Comparison of ENCODE assay signal across 38 cellular contexts in genomic region chr1:17392199-17392740, GRCh38. TPM values are rescaled to one million over a fixed set of nuclear protein-coding genes. Genes with fewer than 3 reads are reported as not detected.
"Had no signal": no experiment of that assay in that cellular context is flagged by ENCODE, and none has a peak within 500 bp of the region (broad histone marks: within the 10 kb centered on the region; RNA-seq: fewer than 3 reads in every experiment).

No MANE protein-coding gene starts in this region.

- H3K9ac ChIP-seq: parathyroid adenoma had no signal

- H3K4me2 ChIP-seq: smooth muscle cell had no signal

- H3K4me3 ChIP-seq: coronary artery, esophagus squamous epithelium, gastrocnemius medialis, lung, mucosa of descending colon, right lobe of liver, smooth muscle cell, stomach, thyroid gland, vagina had no signal

- H3K27me3 Mint-ChIP-seq: effector memory CD8-positive, alpha-beta T cell had no signal

- H3K27ac Mint-ChIP-seq: mesothelial cell of epicardium; naive B cell; natural killer cell treated with Interleukin-12 subunit alpha and Interleukin-12 subunit beta and Interleukin-15 and Interleukin-18, amount 100 ng/mL, for 72 hours; progenitor cell of endocrine pancreas had no signal

- H3K9me3 Mint-ChIP-seq: effector memory CD8-positive, alpha-beta T cell; mesothelial cell of epicardium; naive B cell; natural killer cell treated with Interleukin-12 subunit alpha and Interleukin-12 subunit beta and Interleukin-15 and Interleukin-18, amount 100 ng/mL, for 72 hours; neural crest cell had no signal

- H3K27me3 ChIP-seq: gastrocnemius medialis, right lobe of liver, thyroid gland, vagina had no signal

- H2AFZ ChIP-seq: parathyroid adenoma had no signal

- H3K4me1 Mint-ChIP-seq: mesothelial cell of epicardium, neural crest cell had no signal

- FAIRE-seq: endometrium, keratinocyte had no signal

- ATAC-seq: gastrocnemius medialis; left lobe of liver; mucosa of descending colon; natural killer cell treated with Interleukin-12 subunit alpha and Interleukin-12 subunit beta and Interleukin-15 and Interleukin-18, amount 100 ng/mL, for 72 hours; right lobe of liver had no signal

- H3K36me3 ChIP-seq: esophagus squamous epithelium, gastrocnemius medialis, neutrophil, right lobe of liver, stomach, thyroid gland, vagina had no signal

- H3K4me3 Mint-ChIP-seq: mesothelial cell of epicardium; naive B cell; natural killer cell treated with Interleukin-12 subunit alpha and Interleukin-12 subunit beta and Interleukin-15 and Interleukin-18, amount 100 ng/mL, for 72 hours; neural crest cell had no signal

- H3K79me2 ChIP-seq: parathyroid adenoma had no signal

- H3K36me3 Mint-ChIP-seq: mesothelial cell of epicardium; naive B cell; natural killer cell treated with Interleukin-12 subunit alpha and Interleukin-12 subunit beta and Interleukin-15 and Interleukin-18, amount 100 ng/mL, for 72 hours had no signal

- H3K27ac ChIP-seq: coronary artery, esophagus squamous epithelium, gastrocnemius medialis, neutrophil, parathyroid adenoma, right lobe of liver, stomach, thyroid gland, vagina had no signal

- H3K9me3 ChIP-seq: esophagus squamous epithelium, gastrocnemius medialis, mucosa of descending colon, neutrophil, right lobe of liver, stomach, thyroid gland, vagina had no signal

- H3K4me1 ChIP-seq: esophagus squamous epithelium, gastrocnemius medialis, parathyroid adenoma, right lobe of liver, stomach, thyroid gland, vagina had no signal

- DNase-seq: effector memory CD8-positive, alpha-beta T cell; erythroblast; esophagus squamous epithelium; gastrocnemius medialis; head of caudate nucleus; mesenchymal stem cell; mucosa of descending colon; naive B cell; right lobe of liver; stimulated activated CD4-positive, alpha-beta T cell treated with anti-CD3 and anti-CD28 coated beads, Interleukin-12 subunit alpha, Interleukin-12 subunit beta, amount 100 ng/mL, for 4 hours; stimulated activated CD4-positive, alpha-beta T cell treated with anti-CD3 and anti-CD28 coated beads, Interleukin-1b, Interleukin-23, amount 100 ng/mL, for 48 hours; stimulated activated CD4-positive, alpha-beta T cell treated with anti-CD3 and anti-CD28 coated beads, Interleukin-4, amount 100 ng/mL, for 1 hour; stimulated activated CD8-positive, alpha-beta memory T cell treated with anti-CD3 and anti-CD28 coated beads, Interleukin-4, amount 100 ng/mL, for 48 hours; stimulated activated naive CD4-positive, alpha-beta T cell; stomach; thyroid gland; trophoblast cell had no signal

RNA-seq across cellular contexts. Expression of gene PADI6, which starts 20.3 kb away (rescaled TPM):
- total RNA-seq: dermis microvascular lymphatic vessel endothelial cell; esophagus squamous epithelium; fibroblast of villous mesenchyme; gastrocnemius medialis; glomerular endothelial cell; left lobe of liver; liver; lung; mesothelial cell of epicardium; mucosa of descending colon; natural killer cell treated with Interleukin-12 subunit alpha and Interleukin-12 subunit beta and Interleukin-15 and Interleukin-18, amount 100 ng/mL, for 72 hours; neural crest cell; omental fat pad; progenitor cell of endocrine pancreas; right lobe of liver; smooth muscle cell; stomach; subcutaneous adipose tissue; temporal lobe; thyroid gland; ureter; vagina had no signal
- polyA plus RNA-seq: keratinocyte, liver, lung, smooth muscle cell, stomach had no signal
